ENCODE assay signal across 8 cellular contexts in genomic region chr10:3749597-3750351, GRCh38. TPM values are rescaled to one million over a fixed set of nuclear protein-coding genes. Genes with fewer than 3 reads are reported as not detected.
A peak's percentile ranks its signal among the peaks of the same experiment; 100 is the strongest.
DNase-seq lines count a peak whose midpoint lies in the region; ATAC-seq and TF ChIP-seq lines count a peak whose summit lies in the region.

No MANE protein-coding gene starts in this region.

- no peaks in the 10 kb centered on the region for H3K79me1 ChIP-seq in mesendoderm (ENCODE audit: low read length)

- H2BK120ac ChIP-seq in mesendoderm (ENCODE audit: low read depth, low read length): no peak overlapping the region

- no peak overlapping the region for H3K18ac ChIP-seq in mesendoderm (ENCODE audit: low read length)

- no peak for TF ChIP-seq POLR2A in vagina (IDR thresholded peaks at IDR 0.05)

- no peak overlapping the region for H2BK15ac ChIP-seq in mesendoderm (replicated peaks; ENCODE audit: low read depth)

- H4K5ac ChIP-seq in mesendoderm (ENCODE audit: low read length): no peak overlapping the region

- peaks cover 14% of the 10 kb centered on the region for H3K4me1 ChIP-seq in mammary epithelial cell (ENCODE audit: insufficient read depth, low read length)
- no peaks in the 10 kb centered on the region for H3K4me1 ChIP-seq in mesendoderm (ENCODE audit: control insufficient read depth, low read depth, low read length)
- H3K4me1 ChIP-seq in vagina: peaks cover 25% of the 10 kb centered on the region
- peaks cover 2% of the 10 kb centered on the region for H3K4me1 ChIP-seq in effector memory CD4-positive, alpha-beta T cell (ENCODE audit: control insufficient read depth, insufficient read depth, low read length, poor library complexity, severe bottlenecking)

- H3K4me3 ChIP-seq in mammary epithelial cell (replicated peaks in 1 of 3; ENCODE audit: insufficient read depth in 1 of 3, low read depth in 2 of 3, low read length in 3 of 3) (no peak overlapping the region), mesendoderm (ENCODE audit: low read length) (no peak overlapping the region), vagina (no peak overlapping the region)
- H3K4me3 ChIP-seq in effector memory CD4-positive, alpha-beta T cell (ENCODE audit: insufficient read depth, low read depth, low read length, poor library complexity, severe bottlenecking): no peak overlapping the region

- H2AK5ac ChIP-seq in mesendoderm (ENCODE audit: low read length): no peak overlapping the region

- intact Hi-C loops in mammary epithelial cell (cut with micrococcal nuclease): no loop called here
- intact Hi-C loops in vagina (cut with DNase I): no loop called here

- H3K4me2 ChIP-seq in mammary epithelial cell (ENCODE audit: insufficient read depth, low read depth, low read length) (no peak overlapping the region), mesendoderm (ENCODE audit: low read length) (no peak overlapping the region)

- H3K4ac ChIP-seq in mesendoderm (ENCODE audit: low read depth, low read length): peak overlapping the region; percentile 21

- BruUV-seq in mammary epithelial cell (replicated peaks; lab: Mats Ljungman, UMichigan): no TSS peak

- H3K9me3 ChIP-seq in mammary epithelial cell (replicated peaks; ENCODE audit: insufficient read depth, low read length) (no peaks in the 10 kb centered on the region), vagina (no peaks in the 10 kb centered on the region)
- no peaks in the 10 kb centered on the region for H3K9me3 ChIP-seq in effector memory CD4-positive, alpha-beta T cell (ENCODE audit: control insufficient read depth, low read length)

- ATAC-seq in HG02610 (IDR thresholded peaks at IDR 0.05; ENCODE audit: unreplicated experiment): peak; percentile 76
- ATAC-seq in HG02642 (IDR thresholded peaks at IDR 0.05; ENCODE audit: poor library complexity, unreplicated experiment): no peak

- no peak overlapping the region for H3K9ac ChIP-seq in mammary epithelial cell (ENCODE audit: insufficient read depth, low read length)
- H3K9ac ChIP-seq in mesendoderm (ENCODE audit: low read length): no peak overlapping the region

- H3K79me2 ChIP-seq in mammary epithelial cell (ENCODE audit: insufficient read depth, low read length) (no peaks in the 10 kb centered on the region), mesendoderm (ENCODE audit: control insufficient read depth, insufficient read depth, low read length) (no peaks in the 10 kb centered on the region)

- CTCF ChIA-PET in mammary epithelial cell (lab: Charles Lee; ENCODE audit: low non-redundant PET): interaction anchor here (0.5 kb wide), 1 partner anchor 263 kb away, joined by 5 read pairs; no protein-coding TSS in a partner anchor

- peak overlapping the region; percentile 12 for H2BK5ac ChIP-seq in mesendoderm (ENCODE audit: low read length)

- DNase-seq in AG20443 (ENCODE audit: low spot score): peak; percentile 65
- no peak for DNase-seq in mammary epithelial cell
- DNase-seq in mesendoderm: no peak
- DNase-seq in vagina (ENCODE audit: extremely low spot score in 2 of 2): no peak
- DNase-seq in effector memory CD4-positive, alpha-beta T cell: no peak
- DNase-seq in effector CD4-positive, alpha-beta T cell: no peak

- H3K27ac ChIP-seq in mammary epithelial cell (ENCODE audit: insufficient read depth, low read depth, low read length) (no peak overlapping the region), mesendoderm (ENCODE audit: low read depth, low read length) (no peak overlapping the region), vagina (peak overlapping the region; percentile 64)
- H3K27ac ChIP-seq in effector memory CD4-positive, alpha-beta T cell (ENCODE audit: insufficient read depth, low read length, poor library complexity, severe bottlenecking): no peak overlapping the region

- TF ChIP-seq CTCF in mammary epithelial cell (conservative IDR thresholded peaks at IDR 0.05 in 1 of 2, IDR thresholded peaks at IDR 0.05 in 1 of 2; ENCODE audit: extremely low read depth in 1 of 2, insufficient read depth in 1 of 2, low read depth in 1 of 2, low read length in 2 of 2) (no peak), vagina (IDR thresholded peaks at IDR 0.05) (no peak)

- H3K36me3 ChIP-seq in mammary epithelial cell (ENCODE audit: insufficient read depth, low read length): no peaks in the 10 kb centered on the region
- no peaks in the 10 kb centered on the region for H3K36me3 ChIP-seq in mesendoderm (ENCODE audit: control insufficient read depth, insufficient read depth, low read length)
- H3K36me3 ChIP-seq in vagina: no peaks in the 10 kb centered on the region
- H3K36me3 ChIP-seq in effector memory CD4-positive, alpha-beta T cell (ENCODE audit: control insufficient read depth, insufficient read depth, low read length): no peaks in the 10 kb centered on the region

- H4K20me1 ChIP-seq in mammary epithelial cell (ENCODE audit: insufficient read depth, low read length): no peaks in the 10 kb centered on the region

- H2AFZ ChIP-seq in mammary epithelial cell (ENCODE audit: low read depth, low read length): peak overlapping the region; percentile 47

- in situ Hi-C loops in mammary epithelial cell (cut with MboI; ENCODE audit: low sequenced_read_pairs in 2 of 2): no loop called here

- no peak overlapping the region for H3K56ac ChIP-seq in mesendoderm (ENCODE audit: low read length)

- no peak overlapping the region for H4K8ac ChIP-seq in mesendoderm (ENCODE audit: low read depth, low read length)

- dilution Hi-C loops in mammary epithelial cell (cut with HindIII; ENCODE audit: low sequenced_read_pairs): no loop called here

- H3K23ac ChIP-seq in mesendoderm (ENCODE audit: low read length): no peak overlapping the region

- WGBS in mammary epithelial cell (ENCODE audit: low coverage, missing lambda C conversion rate): 53% methylated on average over 15 of the region's 15 CpGs
- WGBS in mesendoderm (ENCODE audit: extremely low coverage, insufficient coverage, low lambda C conversion rate): no CpG with 5 or more reads among the region's 15 CpGs

- H3K27me3 ChIP-seq in mammary epithelial cell (ENCODE audit: insufficient read depth, low read length) (no peaks in the 10 kb centered on the region), mesendoderm (ENCODE audit: insufficient read depth, low read length, poor library complexity) (no peaks in the 10 kb centered on the region), vagina (no peaks in the 10 kb centered on the region)
- no peaks in the 10 kb centered on the region for H3K27me3 ChIP-seq in effector memory CD4-positive, alpha-beta T cell (replicated peaks; ENCODE audit: control insufficient read depth, insufficient read depth, low read length, poor library complexity, severe bottlenecking)

RNA-seq across cellular contexts. Expression of gene KLF6, which starts 35.2 kb away (rescaled TPM):
- total RNA-seq in mammary epithelial cell (100 to 1,000 TPM in 1 of 2 donors, 10 to 100 TPM in 1; 95.4 to 268 TPM), vagina (145 TPM)
- 125 TPM for polyA plus RNA-seq in mammary epithelial cell
- 330 TPM for polyA minus RNA-seq in mammary epithelial cell
- 36.1 TPM for polyA plus RNA-seq in mesendoderm (2013, experiment 1 of 2)
- polyA plus RNA-seq in mesendoderm (2013, experiment 2 of 2): 35.3 TPM
